Comparison of ENCODE assay signal across 8 cellular contexts in genomic region chr15:74127255-74127953, GRCh38. TPM values are rescaled to one million over a fixed set of nuclear protein-coding genes. Genes with fewer than 3 reads are reported as not detected.
A peak's percentile ranks its signal among the peaks of the same experiment; 100 is the strongest.
DNase-seq lines count a peak whose midpoint lies in the region; ATAC-seq and TF ChIP-seq lines count a peak whose summit lies in the region.

No MANE protein-coding gene starts in this region.

- no peaks in the 10 kb centered on the region for H3K79me2 ChIP-seq in Karpas-422 (ENCODE audit: low read length)

- DNase-seq in GM03348 (ENCODE audit: low spot score) (peak; percentile 95), Karpas-422 (peak; percentile 93), RPMI8226 (peak; percentile 93), fibroblast of the aortic adventitia (ENCODE audit: low read depth) (peak; percentile 81), neural crest cell (ENCODE audit: low read depth, low spot score) (peak; percentile 99)
- peak; percentile 80 for DNase-seq in activated T-helper 2 cell treated with anti-CD3 and anti-CD28 coated beads, Interferon-gamma antibody, Interleukin-2, Interleukin-4, amounts not matched to agents 10 μg/mL and 5 μg/mL and 100 μg/mL, durations not matched to agents 14 hours and 24 hours and 36 hours (ENCODE audit: low spot score)
- DNase-seq in stimulated activated naive CD4-positive, alpha-beta T cell (lab: John Stamatoyannopoulos, UW): peak; percentile 47 to 81 (median 72)

- H3K9me3 ChIP-seq in Karpas-422 (ENCODE audit: low read length): no peaks in the 10 kb centered on the region

- peaks cover 62% of the 10 kb centered on the region for H3K27me3 Mint-ChIP-seq in activated T-helper 2 cell treated with anti-CD3 and anti-CD28 coated beads, Interferon-gamma antibody, Interleukin-2, Interleukin-4, amounts not matched to agents 10 μg/mL and 5 μg/mL and 100 μg/mL, durations not matched to agents 14 hours and 24 hours and 36 hours (ENCODE audit: low read depth)
- peaks cover 70% of the 10 kb centered on the region for H3K27me3 Mint-ChIP-seq in neural crest cell (ENCODE audit: low read depth)

- H3K9ac ChIP-seq in Karpas-422 (ENCODE audit: low read length): no peak overlapping the region

- H3K36me3 Mint-ChIP-seq in activated T-helper 2 cell treated with anti-CD3 and anti-CD28 coated beads, Interferon-gamma antibody, Interleukin-2, Interleukin-4, amounts not matched to agents 10 μg/mL and 5 μg/mL and 100 μg/mL, durations not matched to agents 14 hours and 24 hours and 36 hours (ENCODE audit: low read depth): no peaks in the 10 kb centered on the region
- H3K36me3 Mint-ChIP-seq in neural crest cell (ENCODE audit: low read depth): peaks cover 5% of the 10 kb centered on the region

- H3K4me2 ChIP-seq in Karpas-422 (ENCODE audit: low read depth, low read length, poor library complexity, severe bottlenecking): no peak overlapping the region

- peaks cover 8% of the 10 kb centered on the region for H3K4me1 Mint-ChIP-seq in activated T-helper 2 cell treated with anti-CD3 and anti-CD28 coated beads, Interferon-gamma antibody, Interleukin-2, Interleukin-4, amounts not matched to agents 10 μg/mL and 5 μg/mL and 100 μg/mL, durations not matched to agents 14 hours and 24 hours and 36 hours (ENCODE audit: low read depth)
- peaks cover 51% of the 10 kb centered on the region for H3K4me1 Mint-ChIP-seq in neural crest cell

- H3K4me1 ChIP-seq in Karpas-422 (ENCODE audit: low read length): peaks cover 7% of the 10 kb centered on the region

- no peak overlapping the region for H3K4me3 ChIP-seq in Karpas-422 (ENCODE audit: low read length)
- peak overlapping the region; percentile 63 for H3K4me3 ChIP-seq in fibroblast of the aortic adventitia (ENCODE audit: low read depth, low read length)

- H3K9me2 ChIP-seq in Karpas-422 (replicated peaks; ENCODE audit: insufficient read depth, low read length): no peaks in the 10 kb centered on the region

- no peaks in the 10 kb centered on the region for H3K36me3 ChIP-seq in Karpas-422 (ENCODE audit: insufficient read depth, low read length)

- H3K27ac ChIP-seq in Karpas-422 (ENCODE audit: low read length): no peak overlapping the region

- no peak for ATAC-seq in GM18867 (IDR thresholded peaks at IDR 0.05; ENCODE audit: unreplicated experiment)

- TF ChIP-seq CTCF in fibroblast of the aortic adventitia (IDR thresholded peaks at IDR 0.05; ENCODE audit: insufficient read depth, low read length) (peak; percentile 99), neural crest cell (conservative IDR thresholded peaks at IDR 0.05) (peak; percentile 98)

- H4K20me1 ChIP-seq in Karpas-422 (ENCODE audit: insufficient read depth, low read depth, low read length): no peaks in the 10 kb centered on the region

- intact Hi-C loops in activated T-helper 2 cell treated with anti-CD3 and anti-CD28 coated beads, Interferon-gamma antibody, Interleukin-2, Interleukin-4, amounts not matched to agents 10 μg/mL and 5 μg/mL and 100 μg/mL, durations not matched to agents 14 hours and 24 hours and 36 hours (cut with micrococcal nuclease): loop anchor here (5.0 kb wide), 3 partner anchors 155 to 195 kb away; no protein-coding TSS in a partner anchor

- no peak overlapping the region for H2AFZ ChIP-seq in Karpas-422 (ENCODE audit: low read length)

- no peaks in the 10 kb centered on the region for H3K27me3 ChIP-seq in Karpas-422 (ENCODE audit: low read length)

- H3K27ac Mint-ChIP-seq in activated T-helper 2 cell treated with anti-CD3 and anti-CD28 coated beads, Interferon-gamma antibody, Interleukin-2, Interleukin-4, amounts not matched to agents 10 μg/mL and 5 μg/mL and 100 μg/mL, durations not matched to agents 14 hours and 24 hours and 36 hours: no peak overlapping the region
- no peak overlapping the region for H3K27ac Mint-ChIP-seq in neural crest cell (ENCODE audit: unreplicated experiment)

- H3K4me3 Mint-ChIP-seq in activated T-helper 2 cell treated with anti-CD3 and anti-CD28 coated beads, Interferon-gamma antibody, Interleukin-2, Interleukin-4, amounts not matched to agents 10 μg/mL and 5 μg/mL and 100 μg/mL, durations not matched to agents 14 hours and 24 hours and 36 hours (ENCODE audit: low read depth): no peak overlapping the region
- peak overlapping the region; percentile 84 for H3K4me3 Mint-ChIP-seq in neural crest cell

- H3K9me3 Mint-ChIP-seq in activated T-helper 2 cell treated with anti-CD3 and anti-CD28 coated beads, Interferon-gamma antibody, Interleukin-2, Interleukin-4, amounts not matched to agents 10 μg/mL and 5 μg/mL and 100 μg/mL, durations not matched to agents 14 hours and 24 hours and 36 hours: no peaks in the 10 kb centered on the region
- H3K9me3 Mint-ChIP-seq in neural crest cell: no peaks in the 10 kb centered on the region

RNA-seq across cellular contexts. Expression of gene ISLR2, which starts 3.0 kb away (rescaled TPM):
- total RNA-seq in Karpas-422 (2014; rRNA removed; shearing (Covaris generic); ENCODE audit: low replicate concordance): not detected in 2 replicates
- not detected in 2 replicates for total RNA-seq in activated T-helper 2 cell treated with anti-CD3 and anti-CD28 coated beads, Interferon-gamma antibody, Interleukin-2, Interleukin-4, amounts not matched to agents 10 μg/mL and 5 μg/mL and 100 μg/mL, durations not matched to agents 14 hours and 24 hours and 36 hours
- total RNA-seq in fibroblast of the aortic adventitia (ENCODE audit: low replicate concordance) (0.36 and 0.90 TPM in 2 replicates), neural crest cell (9.6 and 10.9 TPM in 2 replicates)

RNA-seq across cellular contexts. Expression of gene GOLGA6A, which starts 45.1 kb away (rescaled TPM):
- not detected in 2 replicates for total RNA-seq in Karpas-422 (2014; rRNA removed; shearing (Covaris generic); ENCODE audit: low replicate concordance)
- not detected in 2 replicates for total RNA-seq in activated T-helper 2 cell treated with anti-CD3 and anti-CD28 coated beads, Interferon-gamma antibody, Interleukin-2, Interleukin-4, amounts not matched to agents 10 μg/mL and 5 μg/mL and 100 μg/mL, durations not matched to agents 14 hours and 24 hours and 36 hours
- not detected in 2 replicates for total RNA-seq in fibroblast of the aortic adventitia (ENCODE audit: low replicate concordance)
- total RNA-seq in neural crest cell: not detected in 2 replicates

RNA-seq across cellular contexts. Expression of gene ISLR, which starts 46.1 kb away (rescaled TPM):
- not detected in 2 replicates for total RNA-seq in Karpas-422 (2014; rRNA removed; shearing (Covaris generic); ENCODE audit: low replicate concordance)
- total RNA-seq in activated T-helper 2 cell treated with anti-CD3 and anti-CD28 coated beads, Interferon-gamma antibody, Interleukin-2, Interleukin-4, amounts not matched to agents 10 μg/mL and 5 μg/mL and 100 μg/mL, durations not matched to agents 14 hours and 24 hours and 36 hours: not detected in 2 replicates
- 163 and 243 TPM in 2 replicates for total RNA-seq in fibroblast of the aortic adventitia (ENCODE audit: low replicate concordance)
- total RNA-seq in neural crest cell: 1.5 and 2.6 TPM in 2 replicates

Comparison
In these comparisons a context has a peak if more than half of its experiments do, and no peak if none do; other contexts are left out.
1. RNA of gene ISLR, which starts 46.1 kb away (total RNA-seq): 163 to 243 TPM in fibroblast of the aortic adventitia; 1.5 to 2.6 TPM in neural crest cell, not detected in Karpas-422 and not detected in activated T-helper 2 cell treated with anti-CD3 and anti-CD28 coated beads, Interferon-gamma antibody, Interleukin-2, Interleukin-4, amounts not matched to agents 10 μg/mL and 5 μg/mL and 100 μg/mL, durations not matched to agents 14 hours and 24 hours and 36 hours; every median in the first group is over 10 times any median in the second.
2. Peak in every context shown above with its lines, with median percentiles within 50 percentile points of each other: DNase-seq.